ENCODE assay signal across 19 cellular contexts in genomic region chr3:6578526-6578925, GRCh38.
"Had no signal": no experiment of that assay in that cellular context is flagged by ENCODE, and none has a peak within 500 bp of the region (broad histone marks: within the 10 kb centered on the region; RNA-seq: fewer than 3 reads in every experiment).

No MANE protein-coding gene starts in this region.

- DNase-seq: colonic mucosa; effector CD4-positive, alpha-beta T cell; endodermal cell; islet precursor cell; mucosa of descending colon; naive thymus-derived CD8-positive, alpha-beta T cell; right cardiac atrium; stimulated activated CD4-positive, alpha-beta T cell treated with anti-CD3 and anti-CD28 coated beads, Interleukin-2, amount 100 ng/mL, for 48 hours; stimulated activated naive CD4-positive, alpha-beta T cell treated with Interleukin-2 at 50 U/mL for 16 hours; thyroid gland had no signal

- H3K4me3 Mint-ChIP-seq: endodermal cell; naive thymus-derived CD8-positive, alpha-beta T cell; type B pancreatic cell had no signal

- FAIRE-seq: endothelial cell of umbilical vein, frontal cortex, urothelium cell line had no signal

- H3K36me3 ChIP-seq: colonic mucosa, esophagus muscularis mucosa, neutrophil, suprapubic skin, thyroid gland had no signal

- H3K4me3 ChIP-seq: colonic mucosa, esophagus muscularis mucosa, mucosa of descending colon, smooth muscle cell, suprapubic skin, thyroid gland had no signal

- H3K27ac Mint-ChIP-seq: endodermal cell; naive thymus-derived CD8-positive, alpha-beta T cell; type B pancreatic cell had no signal

- ATAC-seq: left lobe of liver; mucosa of descending colon; naive thymus-derived CD8-positive, alpha-beta T cell; right cardiac atrium had no signal

- H3K4me1 Mint-ChIP-seq: endodermal cell; naive thymus-derived CD8-positive, alpha-beta T cell had no signal

- H3K27me3 ChIP-seq: colonic mucosa, esophagus muscularis mucosa, neutrophil, suprapubic skin, thyroid gland had no signal

- H3K9me3 Mint-ChIP-seq: endodermal cell, type B pancreatic cell had no signal

- H3K36me3 Mint-ChIP-seq: naive thymus-derived CD8-positive, alpha-beta T cell had no signal

- H3K27me3 Mint-ChIP-seq: naive thymus-derived CD8-positive, alpha-beta T cell; type B pancreatic cell had no signal
